Comparison of ENCODE assay signal across 8 cellular contexts in genomic region chr1:25774921-25775774, GRCh38. TPM values are rescaled to one million over a fixed set of nuclear protein-coding genes. Genes with fewer than 3 reads are reported as not detected.
DNase-seq lines count a peak whose midpoint lies in the region; ATAC-seq and TF ChIP-seq lines count a peak whose summit lies in the region.

No MANE protein-coding gene starts in this region.

- TF ChIP-seq CTCF in GM12865 (IDR thresholded peaks at IDR 0.05; ENCODE audit: insufficient read depth, low read depth, low read length, missing control alignments) (no peak), ovary (IDR thresholded peaks at IDR 0.05) (no peak)

- TF ChIP-seq POLR2A in ovary (IDR thresholded peaks at IDR 0.05): no peak

- ATAC-seq in HG03565 (IDR thresholded peaks at IDR 0.05; ENCODE audit: unreplicated experiment): no peak

- peak overlapping the region; percentile 24 for H3K9ac ChIP-seq in NT2/D1 (ENCODE audit: insufficient read length, low read depth)

- intact Hi-C loops in ovary (cut with DNase I): no loop called here

- H3K4me1 ChIP-seq in NT2/D1 (ENCODE audit: insufficient read depth, insufficient read length): peaks cover 40% of the 10 kb centered on the region
- peaks cover 2% of the 10 kb centered on the region for H3K4me1 ChIP-seq in ovary (ENCODE audit: insufficient read depth)

- H3K4me3 ChIP-seq in GM12865 (ENCODE audit: low read depth, low read length) (no peak overlapping the region), NT2/D1 (ENCODE audit: insufficient read length, low read depth) (no peak overlapping the region), ovary (no peak overlapping the region)

- H3K36me3 ChIP-seq in NT2/D1 (ENCODE audit: insufficient read depth, insufficient read length, low read length) (no peaks in the 10 kb centered on the region), ovary (no peaks in the 10 kb centered on the region)

- no peak overlapping the region for H3K27ac ChIP-seq in ovary

- TF ChIP-seq EP300 in ovary (IDR thresholded peaks at IDR 0.05): no peak

- WGBS in ovary, 3 donors: 78 to 80% (median 79%) methylated on average over 16 of the region's 16 CpGs

- H3K27me3 ChIP-seq in NT2/D1 (ENCODE audit: insufficient read depth, insufficient read length) (no peaks in the 10 kb centered on the region), ovary (no peaks in the 10 kb centered on the region)

- H3K9me3 ChIP-seq in NT2/D1 (ENCODE audit: insufficient read depth, low read length): no peaks in the 10 kb centered on the region
- no peaks in the 10 kb centered on the region for H3K9me3 ChIP-seq in ovary

- peak; percentile 27 for DNase-seq in GM12865 (ENCODE audit: low read depth)
- no peak for DNase-seq in NT2/D1 (ENCODE audit: low read depth, low spot score)
- peak; percentile 58 to 65 for DNase-seq in activated T-helper 1 cell treated with anti-CD3 and anti-CD28 coated beads, Interleukin-2, amount 50 U/mL, for 16 hours (ENCODE audit: low read depth in 1 of 2, low spot score in 1 of 2)
- DNase-seq in retina: peak; percentile 66
- no peak for DNase-seq in HK-2 (ENCODE audit: unreplicated experiment)
- no peak for DNase-seq in ovary
- DNase-seq in SKM-1 (lab: John Stamatoyannopoulos, UW; ENCODE audit: unreplicated experiment): no peak

RNA-seq across cellular contexts. Expression of gene SELENON, which starts 24.8 kb away (rescaled TPM):
- total RNA-seq in ovary: 100 to 1,000 TPM in 1 of 7 donors, 10 to 100 TPM in 6; 13.9 to 139 (median 69.2) TPM
- polyA plus RNA-seq in ovary: 10 to 100 TPM; 45.7 to 51.9 TPM

RNA-seq across cellular contexts. Expression of gene MTFR1L, which starts 44.6 kb away (rescaled TPM):
- total RNA-seq in ovary: 100 to 1,000 TPM in 2 of 7 donors, 10 to 100 TPM in 5; 55.5 to 113 (median 97.4) TPM
- polyA plus RNA-seq in ovary: 10 to 100 TPM; 73.0 to 97.1 TPM

Comparison
In these comparisons a context has a peak if more than half of its experiments do, and no peak if none do; other contexts are left out.
1. DNase-seq: peak in GM12865 (single experiment), activated T-helper 1 cell treated with anti-CD3 and anti-CD28 coated beads, Interleukin-2, amount 50 U/mL, for 16 hours (2 of 2) and retina (single experiment); none in NT2/D1 (single experiment), HK-2 (single experiment), ovary (0 of 5) and SKM-1 (single experiment).